In genomic region chr20:41331731-41332130, GRCh38 we compare ENCODE assay signal across 28 cellular contexts. TPM values are rescaled to one million over a fixed set of nuclear protein-coding genes. Genes with fewer than 3 reads are reported as not detected.
"Had no signal": no experiment of that assay in that cellular context is flagged by ENCODE, and none has a peak within 500 bp of the region (broad histone marks: within the 10 kb centered on the region; RNA-seq: fewer than 3 reads in every experiment).

No MANE protein-coding gene starts in this region.

- ATAC-seq: activated CD8-positive, alpha-beta T cell treated with anti-CD3 and anti-CD28 coated beads for 36 hours; activated naive CD4-positive, alpha-beta T cell treated with anti-CD3 and anti-CD28 coated beads, Interleukin-2, amount 50 U/mL, for 72 hours; Panc1 had no signal

- H3K9me3 Mint-ChIP-seq: activated CD4-positive, alpha-beta T cell treated with anti-CD3 and anti-CD28 coated beads, Interleukin-2, amount 10 ng/mL, durations not matched to agents 24 days and 14 days; activated CD8-positive, alpha-beta T cell treated with anti-CD3 and anti-CD28 coated beads for 36 hours; activated naive CD4-positive, alpha-beta T cell treated with anti-CD3 and anti-CD28 coated beads for 36 hours; activated naive CD4-positive, alpha-beta T cell treated with anti-CD3 and anti-CD28 coated beads, Interleukin-2, amount 50 U/mL, for 72 hours; activated T-helper 2 cell treated with anti-CD3 and anti-CD28 coated beads, Interferon-gamma antibody, Interleukin-2, Interleukin-4, amounts not matched to agents 10 μg/mL and 5 μg/mL and 100 μg/mL, durations not matched to agents 14 hours and 24 hours and 36 hours had no signal

- H3K4me2 ChIP-seq: KMS-11 had no signal

- H3K4me3 Mint-ChIP-seq: activated CD4-positive, alpha-beta T cell treated with anti-CD3 and anti-CD28 coated beads, Interleukin-2, amount 10 ng/mL, durations not matched to agents 24 days and 14 days; activated CD8-positive, alpha-beta T cell treated with anti-CD3 and anti-CD28 coated beads for 36 hours; activated naive CD4-positive, alpha-beta T cell treated with anti-CD3 and anti-CD28 coated beads for 36 hours had no signal

- DNase-seq: activated CD4-positive, alpha-beta T cell treated with anti-CD3 and anti-CD28 coated beads, Interleukin-2, amount 10 ng/mL, durations not matched to agents 24 days and 14 days; activated CD4-positive, alpha-beta T cell treated with anti-CD3 and anti-CD28 coated beads, Interleukin-2, amount 50 U/mL, for 4 hours; activated CD8-positive, alpha-beta T cell treated with anti-CD3 and anti-CD28 coated beads for 36 hours; activated gamma-delta T cell; activated naive CD4-positive, alpha-beta T cell treated with anti-CD3 and anti-CD28 coated beads for 36 hours; activated T-cell treated with anti-CD3 and anti-CD28 coated beads, Interleukin-2, amount 50 U/mL, for 1 hour; anterior cingulate cortex; brain microvascular endothelial cell; central memory CD4-positive, alpha-beta T cell; MM.1S; MV-4-11; NCI-H1092; NCI-H1436 treated with DMSO at 0.1 percent for 48 hours; NCI-H1694 treated with DMSO at 0.1 percent for 48 hours; NCI-H2081; NCI-H345; NCI-H524 treated with DMSO at 0.1 percent for 48 hours; SHP77; SJCRH30; T1000 had no signal

- H3K9me3 ChIP-seq: SJCRH30 had no signal

- H3K27me3 ChIP-seq: brain microvascular endothelial cell, SJCRH30 had no signal

- H3K36me3 Mint-ChIP-seq: activated naive CD4-positive, alpha-beta T cell treated with anti-CD3 and anti-CD28 coated beads, Interleukin-2, amount 50 U/mL, for 72 hours had no signal

- H3K27ac Mint-ChIP-seq: activated CD4-positive, alpha-beta T cell treated with anti-CD3 and anti-CD28 coated beads, Interleukin-2, amount 10 ng/mL, durations not matched to agents 24 days and 14 days; activated CD8-positive, alpha-beta T cell treated with anti-CD3 and anti-CD28 coated beads for 36 hours; activated naive CD4-positive, alpha-beta T cell treated with anti-CD3 and anti-CD28 coated beads for 36 hours; activated naive CD4-positive, alpha-beta T cell treated with anti-CD3 and anti-CD28 coated beads, Interleukin-2, amount 50 U/mL, for 72 hours; activated T-helper 2 cell treated with anti-CD3 and anti-CD28 coated beads, Interferon-gamma antibody, Interleukin-2, Interleukin-4, amounts not matched to agents 10 μg/mL and 5 μg/mL and 100 μg/mL, durations not matched to agents 14 hours and 24 hours and 36 hours had no signal

- H3K27ac ChIP-seq: brain microvascular endothelial cell, KMS-11, SJCRH30, SK-N-MC had no signal

- H3K4me3 ChIP-seq: SJCRH30, SK-N-MC had no signal

- H3K36me3 ChIP-seq: brain microvascular endothelial cell, SJCRH30 had no signal

- H3K9ac ChIP-seq: KMS-11 had no signal

- H3K27me3 Mint-ChIP-seq: activated CD8-positive, alpha-beta T cell treated with anti-CD3 and anti-CD28 coated beads for 36 hours had no signal

RNA-seq across cellular contexts. Expression of gene EMILIN3, which starts 34.9 kb away (rescaled TPM):
- total RNA-seq: activated CD8-positive, alpha-beta memory T cell treated with anti-CD3 and anti-CD28 coated beads for 36 hours; activated CD8-positive, alpha-beta T cell treated with anti-CD3 and anti-CD28 coated beads for 36 hours; activated naive CD4-positive, alpha-beta T cell treated with anti-CD3 and anti-CD28 coated beads for 36 hours; activated T-helper 2 cell treated with anti-CD3 and anti-CD28 coated beads, Interferon-gamma antibody, Interleukin-2, Interleukin-4, amounts not matched to agents 10 μg/mL and 5 μg/mL and 100 μg/mL, durations not matched to agents 14 hours and 24 hours and 36 hours; LHCN-M2; T-helper 2 cell treated with Interferon-gamma antibody and Interleukin-4, amounts not matched to agents 100 ng/mL and 5 ng/mL, for 36 hours had no signal
